In the genomic region with DNA sequence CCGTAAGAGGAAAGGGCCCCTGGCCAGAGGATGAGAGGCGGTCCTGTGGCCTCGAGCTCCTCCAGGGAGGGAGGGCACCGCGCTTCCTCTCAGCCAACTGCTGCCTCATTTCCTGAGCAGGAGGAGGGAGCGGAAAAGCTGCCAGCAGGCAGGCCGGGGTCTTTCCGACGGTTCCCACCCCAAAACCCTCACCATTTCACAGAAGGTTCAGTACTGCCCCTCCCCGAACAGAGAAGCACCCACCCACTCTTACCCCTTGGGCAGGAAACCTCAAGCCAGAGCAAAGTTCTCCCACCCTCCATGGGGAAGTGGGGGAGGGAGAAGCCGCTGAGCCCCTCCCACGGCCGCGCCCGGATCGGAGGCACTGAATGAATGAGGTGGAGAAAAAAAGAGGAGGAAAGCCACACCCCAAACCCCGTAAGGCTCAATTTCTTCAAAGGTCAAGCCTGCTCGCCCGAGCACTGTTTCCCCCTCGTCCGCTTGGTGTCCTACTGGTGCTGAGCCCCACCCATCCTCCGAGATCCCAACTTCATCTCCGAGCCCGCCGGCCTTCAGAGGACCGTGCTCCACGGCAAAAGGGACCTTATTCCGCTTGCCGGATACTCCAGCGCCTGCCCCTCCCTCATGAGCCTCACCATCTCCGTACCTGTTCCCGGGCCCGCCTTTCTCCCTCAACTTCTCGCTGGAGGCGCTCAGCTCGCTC, we compare ENCODE assay signal across 1 cellular context.
TF ChIP-seq lines count a peak whose summit lies in the region.

No MANE protein-coding gene starts in this region.

TF ChIP-seq in A549, 52 proteins besides CTCF, POLR2A, EP300 and RAD21 (continued from another document):
- TF ChIP-seq ATOH8 (CRISPR knock-in tag; IDR thresholded peaks at IDR 0.05; ENCODE audit: low read depth) (no peak), CHD2 (IDR thresholded peaks at IDR 0.05; ENCODE audit: low read length, partially characterized antibody) (no peak), FOSB (CRISPR knock-in tag; IDR thresholded peaks at IDR 0.05) (no peak), MAFK (IDR thresholded peaks at IDR 0.05; ENCODE audit: partially characterized antibody) (no peak), SMC3 (IDR thresholded peaks at IDR 0.05) (no peak), ELK1 (IDR thresholded peaks at IDR 0.05; ENCODE audit: low read depth, low read length) (no peak), HEYL (CRISPR knock-in tag; IDR thresholded peaks at IDR 0.05) (no peak), TP53 (CRISPR knock-in tag; IDR thresholded peaks at IDR 0.05) (no peak), HOXB5 (CRISPR knock-in tag; IDR thresholded peaks at IDR 0.05) (no peak), PHF8 (IDR thresholded peaks at IDR 0.05; ENCODE audit: borderline replicate concordance, low read depth) (peak; percentile 72), GATA3 (IDR thresholded peaks at IDR 0.05; ENCODE audit: borderline replicate concordance) (no peak), ZNF302 (CRISPR knock-in tag; IDR thresholded peaks at IDR 0.05) (no peak), NFE2L2 (conservative IDR thresholded peaks at IDR 0.05; ENCODE audit: low read length) (0 out of 2 replicates have a peak, but pooled peaks have one; percentile 5), ZFP36 (IDR thresholded peaks at IDR 0.05; ENCODE audit: borderline replicate concordance, partially characterized antibody) (peak; percentile 16), BHLHE40 (IDR thresholded peaks at IDR 0.05; ENCODE audit: low read depth, low read length) (no peak), HES2 (IDR thresholded peaks at IDR 0.05) (no peak), RARB (CRISPR knock-in tag; IDR thresholded peaks at IDR 0.05) (no peak)
- TF ChIP-seq, protein P1, sequence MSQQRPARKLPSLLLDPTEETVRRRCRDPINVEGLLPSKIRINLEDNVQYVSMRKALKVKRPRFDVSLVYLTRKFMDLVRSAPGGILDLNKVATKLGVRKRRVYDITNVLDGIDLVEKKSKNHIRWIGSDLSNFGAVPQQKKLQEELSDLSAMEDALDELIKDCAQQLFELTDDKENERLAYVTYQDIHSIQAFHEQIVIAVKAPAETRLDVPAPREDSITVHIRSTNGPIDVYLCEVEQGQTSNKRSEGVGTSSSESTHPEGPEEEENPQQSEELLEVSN (IDR thresholded peaks at IDR 0.05; ENCODE audit: borderline replicate concordance, low read depth): no peak
